Comparison of ENCODE assay signal across 9 cellular contexts in the genomic region with DNA sequence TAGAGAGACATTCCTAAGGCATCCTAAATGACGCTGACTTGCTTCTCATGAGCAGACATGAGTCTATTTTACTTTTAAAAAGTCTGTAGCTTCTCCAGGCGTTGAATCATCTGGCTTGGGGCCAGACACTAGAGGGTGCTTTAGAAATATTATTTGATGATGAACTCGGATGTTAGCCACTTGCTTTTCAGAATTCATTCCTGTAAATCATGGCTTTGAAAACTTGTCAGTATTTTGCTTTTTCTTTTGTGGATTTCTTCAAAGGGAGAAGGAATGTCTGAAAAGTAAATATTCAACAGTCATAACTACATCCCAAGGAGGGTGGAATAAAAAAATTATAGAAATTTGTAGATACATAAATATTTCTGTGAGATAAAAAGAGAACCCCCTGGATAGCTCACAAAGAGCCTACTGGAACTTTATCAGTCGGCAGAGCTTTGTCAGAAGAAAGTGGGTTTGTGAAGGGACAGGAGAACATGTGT.
A peak's percentile ranks its signal among the peaks of the same experiment; 100 is the strongest.
DNase-seq lines count a peak whose midpoint lies in the region; ATAC-seq and TF ChIP-seq lines count a peak whose summit lies in the region.
"Had no signal": no experiment of that assay in that cellular context is flagged by ENCODE, and none has a peak within 500 bp of the region (broad histone marks: within the 10 kb centered on the region; RNA-seq: fewer than 3 reads in every experiment).

No MANE protein-coding gene starts in this region.

- H2BK20ac ChIP-seq in H9 (ENCODE audit: low read depth, low read length, poor library complexity, severe bottlenecking) = no peak overlapping the region

- no peak overlapping the region for H4K5ac ChIP-seq in H9 (ENCODE audit: insufficient read length, low read depth, low read length)

- no peak overlapping the region for H3K4me2 ChIP-seq in OCI-LY3 (ENCODE audit: low read length)
- H3K4me2 ChIP-seq in H9 (ENCODE audit: insufficient read depth, insufficient read length, low read length) = no peak overlapping the region

- H3K4ac ChIP-seq in H9 (ENCODE audit: low read depth, low read length) = no peak overlapping the region

- H3K27me3 ChIP-seq in OCI-LY3 (ENCODE audit: low read depth, low read length) (no peaks in the 10 kb centered on the region), WERI-Rb-1 (ENCODE audit: insufficient read depth, low read depth, severe bottlenecking) (peaks cover 63% of the 10 kb centered on the region), H9 (ENCODE audit: insufficient read depth, low read length) (no peaks in the 10 kb centered on the region)

- H3K4me1 ChIP-seq in OCI-LY3 (ENCODE audit: low read length) = no peaks in the 10 kb centered on the region
- H3K4me1 ChIP-seq in H9 (ENCODE audit: insufficient read depth, low read length) = no peaks in the 10 kb centered on the region; the same call in 1 of the 2 replicates

- WGBS in H9 (ENCODE audit: extremely low coverage, insufficient read length, low lambda C conversion rate) = no CpG with 5 or more reads among the region's 4 CpGs

- peaks cover 31% of the 10 kb centered on the region in 2 experiments for H3K4me1 Mint-ChIP-seq in H9
- H3K4me1 Mint-ChIP-seq: activated naive CD8-positive, alpha-beta T cell treated with anti-CD3 and anti-CD28 coated beads, Interleukin-2, amount 10 ng/mL, durations not matched to agents 7 days and 5 days had no signal

- no peak overlapping the region for H3K4me3 ChIP-seq in OCI-LY3 (ENCODE audit: low read length)
- H3K4me3 ChIP-seq in fibroblast of mammary gland (ENCODE audit: control insufficient read depth, low read depth, low read length) = no peak overlapping the region
- no peak overlapping the region for H3K4me3 ChIP-seq in WERI-Rb-1 (ENCODE audit: low read depth, low read length)

- H3K56ac ChIP-seq in H9 (ENCODE audit: insufficient read length, low read depth, low read length) = no peak overlapping the region

- H3K36me3 ChIP-seq in OCI-LY3 (replicated peaks; ENCODE audit: low read depth, low read length) = no peaks in the 10 kb centered on the region
- no peaks in the 10 kb centered on the region for H3K36me3 ChIP-seq in WERI-Rb-1

- H3T11ph ChIP-seq in H9 (ENCODE audit: low read length) = no peak overlapping the region

- no peak overlapping the region for H3K23ac ChIP-seq in H9 (ENCODE audit: insufficient read length, low read depth, low read length)

- H4K8ac ChIP-seq in H9 (replicated peaks; ENCODE audit: insufficient read length, low read depth, low read length) = no peak overlapping the region

- no peaks in the 10 kb centered on the region for H3K23me2 ChIP-seq in H9 (ENCODE audit: insufficient read length, low read depth, low read length, poor library complexity, severe bottlenecking)

- TF ChIP-seq CTCF in OCI-LY3 (IDR thresholded peaks at IDR 0.05; ENCODE audit: low read depth, low read length) (peak; percentile 45), fibroblast of mammary gland (conservative IDR thresholded peaks at IDR 0.05; ENCODE audit: control insufficient read depth, insufficient read depth, low read depth, low read length) (peak; percentile 30), WERI-Rb-1 (IDR thresholded peaks at IDR 0.05; ENCODE audit: low read depth, low read length) (no peak), H9 (conservative IDR thresholded peaks at IDR 0.05) (no peak)

- H4K91ac ChIP-seq in H9 (ENCODE audit: insufficient read length, low read depth, low read length) = no peak overlapping the region

- H4K20me1 ChIP-seq in OCI-LY3 (ENCODE audit: insufficient read depth, low read length) (no peaks in the 10 kb centered on the region), H9 (ENCODE audit: control insufficient read depth, insufficient read depth, insufficient read length) (no peaks in the 10 kb centered on the region)

- no peaks in the 10 kb centered on the region for H3K9me3 Mint-ChIP-seq in H9
- H3K9me3 Mint-ChIP-seq: activated naive CD8-positive, alpha-beta T cell treated with anti-CD3 and anti-CD28 coated beads, Interleukin-2, amount 10 ng/mL, durations not matched to agents 7 days and 5 days had no signal

- peak; percentile 40 for DNase-seq in G401 (ENCODE audit: low spot score)
- peak; percentile 95 for DNase-seq in fibroblast of mammary gland (ENCODE audit: low read depth)
- peak; percentile 78 for DNase-seq in pons (ENCODE audit: low spot score)
- no peak for DNase-seq in WERI-Rb-1
- no peak for DNase-seq in activated effector memory CD4-positive, alpha-beta T cell treated with anti-CD3 and anti-CD28 coated beads, Interleukin-2, amount 50 U/mL, for 16 hours
- no peak for DNase-seq in H9
- DNase-seq: activated naive CD8-positive, alpha-beta T cell treated with anti-CD3 and anti-CD28 coated beads, Interleukin-2, amount 10 ng/mL, durations not matched to agents 7 days and 5 days had no signal

- H3K36me3 Mint-ChIP-seq in H9 (ENCODE audit: insufficient read depth in 1 of 3, low read depth in 3 of 3) = no peaks in the 10 kb centered on the region
- H3K36me3 Mint-ChIP-seq: activated naive CD8-positive, alpha-beta T cell treated with anti-CD3 and anti-CD28 coated beads, Interleukin-2, amount 10 ng/mL, durations not matched to agents 7 days and 5 days had no signal

- no peaks in the 10 kb centered on the region for H3K79me2 ChIP-seq in OCI-LY3 (ENCODE audit: low read length)
- H3K79me2 ChIP-seq in H9 (ENCODE audit: insufficient read depth, low read length) = no peaks in the 10 kb centered on the region

- H2BK12ac ChIP-seq in H9 (ENCODE audit: insufficient read length, low read depth, low read length) = no peak overlapping the region

- H3K9ac ChIP-seq in OCI-LY3 (ENCODE audit: low read length) (no peak overlapping the region), H9 (ENCODE audit: extremely low read depth, insufficient read length, low read length) (no peak overlapping the region)

- H3K4me3 Mint-ChIP-seq in H9 = no peak overlapping the region
- H3K4me3 Mint-ChIP-seq: activated naive CD8-positive, alpha-beta T cell treated with anti-CD3 and anti-CD28 coated beads, Interleukin-2, amount 10 ng/mL, durations not matched to agents 7 days and 5 days had no signal

- H3K9me3 ChIP-seq in OCI-LY3 (ENCODE audit: insufficient read depth, low read length) = no peaks in the 10 kb centered on the region
- no peaks in the 10 kb centered on the region for H3K9me3 ChIP-seq in WERI-Rb-1 (ENCODE audit: severe bottlenecking)
- H3K9me3 ChIP-seq in H9 (ENCODE audit: control insufficient read depth, low read depth, low read length) = no peaks in the 10 kb centered on the region

- H2AK5ac ChIP-seq in H9 (ENCODE audit: insufficient read length, low read length) = no peak overlapping the region

- no peak overlapping the region for H3K27ac Mint-ChIP-seq in H9
- H3K27ac Mint-ChIP-seq: activated naive CD8-positive, alpha-beta T cell treated with anti-CD3 and anti-CD28 coated beads, Interleukin-2, amount 10 ng/mL, durations not matched to agents 7 days and 5 days had no signal

- no peak overlapping the region for H3K14ac ChIP-seq in H9 (ENCODE audit: insufficient read depth, low read length)

- no peak overlapping the region for H3K27ac ChIP-seq in OCI-LY3 (ENCODE audit: low read length)
- H3K27ac ChIP-seq in WERI-Rb-1 = no peak overlapping the region
- H3K27ac ChIP-seq in H9 (ENCODE audit: insufficient read length, low read depth, low read length) = no peak overlapping the region

- no peak overlapping the region for H2BK120ac ChIP-seq in H9 (ENCODE audit: low read depth, low read length, poor library complexity, severe bottlenecking)

- in situ Hi-C loops in G401 (cut with HindIII; ENCODE audit: low sequenced_read_pairs) = no loop called here

- no peaks in the 10 kb centered on the region for H3K27me3 Mint-ChIP-seq in H9 (ENCODE audit: low read depth)
- H3K27me3 Mint-ChIP-seq: activated naive CD8-positive, alpha-beta T cell treated with anti-CD3 and anti-CD28 coated beads, Interleukin-2, amount 10 ng/mL, durations not matched to agents 7 days and 5 days had no signal

- H2AFZ ChIP-seq in OCI-LY3 (ENCODE audit: low read depth, low read length) (no peak overlapping the region), H9 (ENCODE audit: low read length) (no peak overlapping the region)

- no peak for ATAC-seq in GM19035 (IDR thresholded peaks at IDR 0.05; ENCODE audit: unreplicated experiment)

- H3K79me1 ChIP-seq in H9 (ENCODE audit: insufficient read depth, low read depth, low read length, poor library complexity, severe bottlenecking) = no peaks in the 10 kb centered on the region

- H3K18ac ChIP-seq in H9 (ENCODE audit: insufficient read length, low read depth, low read length) = no peak overlapping the region

- no peak overlapping the region for H2BK15ac ChIP-seq in H9 (ENCODE audit: low read depth, low read length)

- H2BK5ac ChIP-seq in H9 (ENCODE audit: insufficient read length, low read length) = no peak overlapping the region

Comparison
In these comparisons a context has a peak if more than half of its experiments do, and no peak if none do; other contexts are left out.
1. DNase-seq: peak in G401 (single experiment), fibroblast of mammary gland (single experiment) and pons (single experiment); none in WERI-Rb-1 (single experiment), activated effector memory CD4-positive, alpha-beta T cell treated with anti-CD3 and anti-CD28 coated beads, Interleukin-2, amount 50 U/mL, for 16 hours (single experiment) and H9 (single experiment).
2. CTCF ChIP-seq: peak in OCI-LY3 (single experiment) and fibroblast of mammary gland (single experiment); none in WERI-Rb-1 (single experiment) and H9 (single experiment).